Comparison of ENCODE assay signal across 15 cellular contexts in genomic region chr15:64902863-64903262, GRCh38. TPM values are rescaled to one million over a fixed set of nuclear protein-coding genes. Genes with fewer than 3 reads are reported as not detected.
DNase-seq lines count a peak whose midpoint lies in the region; ATAC-seq, FAIRE-seq and TF ChIP-seq lines count a peak whose summit lies in the region.
"Had no signal": no experiment of that assay in that cellular context is flagged by ENCODE, and none has a peak within 500 bp of the region (broad histone marks: within the 10 kb centered on the region; RNA-seq: fewer than 3 reads in every experiment).

No MANE protein-coding gene starts in this region.

- H3K4me1 ChIP-seq in kidney (ENCODE audit: control insufficient read depth in 1 of 2, insufficient read depth in 1 of 2, low read depth in 1 of 2, low read length in 2 of 2): peaks cover 0 to 6% of the 10 kb centered on the region in 2 donors

- H3K27ac Mint-ChIP-seq in activated T-cell treated with anti-CD3 and anti-CD28 coated beads, Interleukin-2, amount 50 U/mL, for 72 hours: peak overlapping the region; percentile 91
- peak overlapping the region; percentile 76 for H3K27ac Mint-ChIP-seq in activated CD4-positive, alpha-beta memory T cell treated with anti-CD3 and anti-CD28 coated beads for 36 hours
- H3K27ac Mint-ChIP-seq: HFFc6 had no signal

- H3K36me3 ChIP-seq in kidney (ENCODE audit: control insufficient read depth in 1 of 2, insufficient read depth in 2 of 2, low read length in 2 of 2): no peaks in the 10 kb centered on the region

- intact Hi-C loops in activated CD4-positive, alpha-beta memory T cell treated with anti-CD3 and anti-CD28 coated beads for 36 hours (cut with micrococcal nuclease): loop anchor here (2.0 kb wide), 1 partner anchor 78 kb away; the partner anchor contains the start of gene PIF1
- intact Hi-C loops in kidney (cut with DNase I): loop anchor here (10.0 kb wide), 2 partner anchors 58 to 168 kb away; partner anchors contain the start of gene PLEKHO2

- peak overlapping the region in 1 of 2 donors; percentile 65 for H3K4me3 Mint-ChIP-seq in activated T-cell treated with anti-CD3 and anti-CD28 coated beads, Interleukin-2, amount 50 U/mL, for 72 hours
- no peak overlapping the region for H3K4me3 Mint-ChIP-seq in activated CD4-positive, alpha-beta memory T cell treated with anti-CD3 and anti-CD28 coated beads for 36 hours
- H3K4me3 Mint-ChIP-seq: HFFc6 had no signal

- ATAC-seq in activated T-cell treated with anti-CD3 and anti-CD28 coated beads, Interleukin-2, amount 50 U/mL, for 72 hours (replicated peaks in 1 of 2): peak; percentile 46 to 70
- ATAC-seq in HG03432 (IDR thresholded peaks at IDR 0.05; ENCODE audit: unreplicated experiment) (no peak), GM18873 (IDR thresholded peaks at IDR 0.05; ENCODE audit: low FRiP score, unreplicated experiment) (no peak)
- ATAC-seq: HepG2, Right ventricle myocardium inferior had no signal

- no peak overlapping the region for H3K27ac ChIP-seq in kidney (ENCODE audit: low read depth in 2 of 2, low read length in 2 of 2)
- H3K27ac ChIP-seq: KMS-11 had no signal

- peaks cover 12 to 19% of the 10 kb centered on the region in 2 donors for H3K36me3 Mint-ChIP-seq in activated T-cell treated with anti-CD3 and anti-CD28 coated beads, Interleukin-2, amount 50 U/mL, for 72 hours (ENCODE audit: insufficient read depth in 2 of 2)
- peaks cover 9% of the 10 kb centered on the region for H3K36me3 Mint-ChIP-seq in activated CD4-positive, alpha-beta memory T cell treated with anti-CD3 and anti-CD28 coated beads for 36 hours

- H3K9me3 ChIP-seq in kidney (ENCODE audit: control insufficient read depth in 1 of 2, low read length in 2 of 2): peaks cover 0 to 6% of the 10 kb centered on the region in 2 donors

- H3K4me1 Mint-ChIP-seq in activated T-cell treated with anti-CD3 and anti-CD28 coated beads, Interleukin-2, amount 50 U/mL, for 72 hours (ENCODE audit: low read depth): peaks cover 43% of the 10 kb centered on the region
- peaks cover 38% of the 10 kb centered on the region for H3K4me1 Mint-ChIP-seq in activated CD4-positive, alpha-beta memory T cell treated with anti-CD3 and anti-CD28 coated beads for 36 hours (ENCODE audit: low read depth)

- no peak for FAIRE-seq in kidney (lab: Jason Lieb, UNC)
- FAIRE-seq: HepG2 had no signal

- no peak for DNase-seq in activated T-cell treated with anti-CD3 and anti-CD28 coated beads, Interleukin-2, amount 50 U/mL, for 72 hours
- DNase-seq in activated T-cell treated with anti-CD3 and anti-CD28 coated beads, Interleukin-2, amount 50 U/mL, for 48 hours: no peak
- DNase-seq in EH (ENCODE audit: low read depth) (peak; percentile 14), kidney (peak; percentile 4)
- no peak for DNase-seq in activated CD4-positive, alpha-beta memory T cell treated with anti-CD3 and anti-CD28 coated beads for 36 hours
- DNase-seq: DMS 273 treated with DMSO at 0.1 percent for 48 hours, HFFc6, NCI-H187 treated with DMSO at 0.1 percent for 48 hours, NCI-H446, NCI-H774 had no signal

- POLR2A ChIA-PET in activated CD4-positive, alpha-beta memory T cell treated with anti-CD3 and anti-CD28 coated beads for 36 hours (lab: Charles Lee): interaction anchor here (0.7 to 5.4 kb wide), 3 partner anchors 9 to 58 kb away, joined by 3 to 36 read pairs (median 4); no protein-coding TSS in a partner anchor

- H3K27me3 Mint-ChIP-seq in activated T-cell treated with anti-CD3 and anti-CD28 coated beads, Interleukin-2, amount 50 U/mL, for 72 hours (ENCODE audit: low read depth): no peaks in the 10 kb centered on the region
- no peaks in the 10 kb centered on the region for H3K27me3 Mint-ChIP-seq in activated CD4-positive, alpha-beta memory T cell treated with anti-CD3 and anti-CD28 coated beads for 36 hours

- H3K4me3 ChIP-seq in kidney (ENCODE audit: low read length in 2 of 2): no peak overlapping the region

- peaks cover 3 to 7% of the 10 kb centered on the region in 2 donors for H3K9me3 Mint-ChIP-seq in activated T-cell treated with anti-CD3 and anti-CD28 coated beads, Interleukin-2, amount 50 U/mL, for 72 hours
- H3K9me3 Mint-ChIP-seq in activated CD4-positive, alpha-beta memory T cell treated with anti-CD3 and anti-CD28 coated beads for 36 hours: peaks cover 17% of the 10 kb centered on the region

- CTCF ChIA-PET in activated CD4-positive, alpha-beta memory T cell treated with anti-CD3 and anti-CD28 coated beads for 36 hours (lab: Charles Lee): interaction anchor here (0.7 to 6.8 kb wide), 6 partner anchors 9 to 773 kb away, joined by 3 to 60 read pairs (median 6); no protein-coding TSS in a partner anchor

- no peak for TF ChIP-seq CTCF in kidney (IDR thresholded peaks at IDR 0.05; ENCODE audit: borderline replicate concordance, extremely low read depth, insufficient read depth)

- no peak overlapping the region for H3K9ac ChIP-seq in kidney (ENCODE audit: low read length in 2 of 2)
- H3K9ac ChIP-seq: KMS-11 had no signal

RNA-seq across cellular contexts. Expression of gene ANKDD1A, which starts 8.8 kb away (rescaled TPM):
- total RNA-seq in activated T-cell treated with anti-CD3 and anti-CD28 coated beads, Interleukin-2, amount 50 U/mL, for 72 hours: 1 to 10 TPM; 7.2 to 8.4 TPM
- 1 to 10 TPM; 6.3 to 6.6 TPM for total RNA-seq in activated CD4-positive, alpha-beta memory T cell treated with anti-CD3 and anti-CD28 coated beads for 36 hours
- total RNA-seq in kidney: 8.0 TPM
- polyA plus RNA-seq in kidney (ENCODE audit: insufficient read depth, low read depth, low replicate concordance): 1.9 TPM

Comparison
In these comparisons a context has a peak if more than half of its experiments do, and no peak if none do; other contexts are left out.
1. ATAC-seq: peak in activated T-cell treated with anti-CD3 and anti-CD28 coated beads, Interleukin-2, amount 50 U/mL, for 72 hours (2 of 2); none in HG03432 (single experiment) and GM18873 (single experiment).
2. DNase-seq: peak in EH (single experiment) and kidney (single experiment); none in activated T-cell treated with anti-CD3 and anti-CD28 coated beads, Interleukin-2, amount 50 U/mL, for 72 hours (0 of 2), activated T-cell treated with anti-CD3 and anti-CD28 coated beads, Interleukin-2, amount 50 U/mL, for 48 hours (0 of 2) and activated CD4-positive, alpha-beta memory T cell treated with anti-CD3 and anti-CD28 coated beads for 36 hours (single experiment).